Comparison of ENCODE assay signal across 18 cellular contexts in the genomic region with DNA sequence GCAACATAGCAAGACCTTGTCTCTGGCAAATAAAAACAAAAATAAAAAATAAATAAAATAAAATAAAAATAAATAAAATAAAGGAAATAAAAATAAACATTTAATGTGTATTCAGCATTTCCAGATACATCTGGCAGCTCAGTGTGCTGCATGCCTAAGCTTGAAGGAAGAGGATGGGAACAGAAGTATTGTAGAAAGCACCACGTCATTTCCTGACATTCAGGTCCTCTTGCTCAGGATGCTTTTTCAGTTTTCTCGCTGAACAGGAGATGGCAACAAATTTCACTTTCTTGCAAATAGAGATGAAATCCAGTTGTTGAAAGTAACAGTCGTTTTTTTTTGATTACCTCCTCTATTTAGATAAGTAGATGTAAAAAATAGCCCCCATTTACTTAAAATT. TPM values are rescaled to one million over a fixed set of nuclear protein-coding genes. Genes with fewer than 3 reads are reported as not detected.
"Had no signal": no experiment of that assay in that cellular context is flagged by ENCODE, and none has a peak within 500 bp of the region (broad histone marks: within the 10 kb centered on the region; RNA-seq: fewer than 3 reads in every experiment).

No MANE protein-coding gene starts in this region.

RNA-seq across cellular contexts. Expression of gene TRIM43B, which starts 21.3 kb away (rescaled TPM):
- total RNA-seq: activated naive CD4-positive, alpha-beta T cell treated with anti-CD3 and anti-CD28 coated beads for 36 hours; activated naive CD4-positive, alpha-beta T cell treated with anti-CD3 and anti-CD28 coated beads, Interleukin-2, amount 50 U/mL, for 72 hours; activated naive CD8-positive, alpha-beta T cell treated with anti-CD3 and anti-CD28 coated beads for 36 hours; activated T-cell treated with anti-CD3 and anti-CD28 coated beads, Interleukin-2, amount 50 U/mL, for 4 hours; activated T-cell treated with anti-CD3 and anti-CD28 coated beads, Interleukin-2, amount 50 U/mL, for 72 hours; activated T-helper 1 cell treated with anti-CD3 and anti-CD28 coated beads, Interleukin-12 subunit alpha, Interleukin-12 subunit beta, Interleukin-2, Interleukin-4 antibody, amounts not matched to agents 30 ng/mL and 10 ng/mL and 1 ng/mL, durations not matched to agents 14 hours and 24 hours and 36 hours; activated T-helper 17 cell treated with anti-CD3 and anti-CD28 coated beads, Interleukin-2, amount 50 U/mL, for 72 hours; activated T-helper 2 cell treated with anti-CD3 and anti-CD28 coated beads, Interferon-gamma antibody, Interleukin-2, Interleukin-4, amounts not matched to agents 10 μg/mL and 5 μg/mL and 100 μg/mL, durations not matched to agents 14 hours and 24 hours and 36 hours; adrenal gland; aorta; ascending aorta; body of pancreas; breast epithelium; bronchial epithelial cell; cardiac muscle cell; cardiac septum; chondrocyte had no signal
- polyA plus RNA-seq: adipose tissue, adrenal gland, aorta, cardiac muscle cell had no signal
